ENCODE assay signal across 1 cellular context in the genomic region with DNA sequence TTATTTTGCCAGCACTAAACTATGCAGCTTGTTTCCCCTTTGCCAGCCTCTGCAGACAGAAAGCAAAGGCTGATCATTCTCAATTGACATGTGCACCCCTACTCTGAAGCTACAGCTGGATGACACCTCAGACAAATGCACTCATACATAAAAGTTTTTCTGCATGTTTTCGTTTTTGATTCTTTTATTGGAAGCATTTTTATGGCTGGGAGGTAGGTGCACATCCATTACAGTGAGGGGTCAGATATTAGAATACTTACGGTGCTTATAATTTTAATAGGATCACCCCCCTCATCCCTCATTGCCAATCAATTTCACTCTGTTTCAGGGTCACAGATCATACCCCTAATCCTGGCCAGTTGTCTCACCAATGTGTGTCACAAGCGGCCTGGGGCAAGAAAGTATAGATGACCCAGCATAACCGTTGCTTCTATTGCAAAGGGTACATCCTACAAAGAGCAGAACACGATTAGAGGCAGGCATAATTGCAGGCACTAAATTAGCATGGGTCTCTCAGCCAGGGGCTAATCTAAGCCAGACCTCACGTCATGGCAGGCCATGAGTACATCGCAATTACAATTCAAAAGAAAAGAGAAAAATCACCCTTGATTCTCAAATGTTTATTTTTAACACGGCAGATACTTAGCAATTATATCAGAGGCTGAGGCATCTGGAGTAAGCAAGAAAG.
TF ChIP-seq lines count a peak whose summit lies in the region.

No MANE protein-coding gene starts in this region.

TF ChIP-seq in A549, 52 proteins besides CTCF, POLR2A, EP300 and RAD21 (continued from another document):
- TF ChIP-seq, protein P1, sequence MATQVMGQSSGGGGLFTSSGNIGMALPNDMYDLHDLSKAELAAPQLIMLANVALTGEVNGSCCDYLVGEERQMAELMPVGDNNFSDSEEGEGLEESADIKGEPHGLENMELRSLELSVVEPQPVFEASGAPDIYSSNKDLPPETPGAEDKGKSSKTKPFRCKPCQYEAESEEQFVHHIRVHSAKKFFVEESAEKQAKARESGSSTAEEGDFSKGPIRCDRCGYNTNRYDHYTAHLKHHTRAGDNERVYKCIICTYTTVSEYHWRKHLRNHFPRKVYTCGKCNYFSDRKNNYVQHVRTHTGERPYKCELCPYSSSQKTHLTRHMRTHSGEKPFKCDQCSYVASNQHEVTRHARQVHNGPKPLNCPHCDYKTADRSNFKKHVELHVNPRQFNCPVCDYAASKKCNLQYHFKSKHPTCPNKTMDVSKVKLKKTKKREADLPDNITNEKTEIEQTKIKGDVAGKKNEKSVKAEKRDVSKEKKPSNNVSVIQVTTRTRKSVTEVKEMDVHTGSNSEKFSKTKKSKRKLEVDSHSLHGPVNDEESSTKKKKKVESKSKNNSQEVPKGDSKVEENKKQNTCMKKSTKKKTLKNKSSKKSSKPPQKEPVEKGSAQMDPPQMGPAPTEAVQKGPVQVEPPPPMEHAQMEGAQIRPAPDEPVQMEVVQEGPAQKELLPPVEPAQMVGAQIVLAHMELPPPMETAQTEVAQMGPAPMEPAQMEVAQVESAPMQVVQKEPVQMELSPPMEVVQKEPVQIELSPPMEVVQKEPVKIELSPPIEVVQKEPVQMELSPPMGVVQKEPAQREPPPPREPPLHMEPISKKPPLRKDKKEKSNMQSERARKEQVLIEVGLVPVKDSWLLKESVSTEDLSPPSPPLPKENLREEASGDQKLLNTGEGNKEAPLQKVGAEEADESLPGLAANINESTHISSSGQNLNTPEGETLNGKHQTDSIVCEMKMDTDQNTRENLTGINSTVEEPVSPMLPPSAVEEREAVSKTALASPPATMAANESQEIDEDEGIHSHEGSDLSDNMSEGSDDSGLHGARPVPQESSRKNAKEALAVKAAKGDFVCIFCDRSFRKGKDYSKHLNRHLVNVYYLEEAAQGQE (IDR thresholded peaks at IDR 0.05): no peak
- TF ChIP-seq RARB (CRISPR knock-in tag; IDR thresholded peaks at IDR 0.05) (no peak), MAFK (IDR thresholded peaks at IDR 0.05; ENCODE audit: partially characterized antibody) (no peak), HDAC2 (IDR thresholded peaks at IDR 0.05) (no peak), FOSL2 (IDR thresholded peaks at IDR 0.05) (no peak), FOSL2 (CRISPR knock-in tag; IDR thresholded peaks at IDR 0.05) (no peak), CHD4 (IDR thresholded peaks at IDR 0.05; ENCODE audit: borderline replicate concordance) (no peak), SMC3 (IDR thresholded peaks at IDR 0.05) (no peak), ZSCAN20 (CRISPR knock-in tag; IDR thresholded peaks at IDR 0.05) (no peak), RNF2 (IDR thresholded peaks at IDR 0.05; ENCODE audit: borderline replicate concordance, low read depth) (no peak), PHF8 (IDR thresholded peaks at IDR 0.05; ENCODE audit: borderline replicate concordance, low read depth) (no peak), ZC3H11A (IDR thresholded peaks at IDR 0.05) (no peak), KDM1A (IDR thresholded peaks at IDR 0.05; ENCODE audit: low read depth) (no peak), MAX (IDR thresholded peaks at IDR 0.05) (no peak)
- TF ChIP-seq, protein P2, sequence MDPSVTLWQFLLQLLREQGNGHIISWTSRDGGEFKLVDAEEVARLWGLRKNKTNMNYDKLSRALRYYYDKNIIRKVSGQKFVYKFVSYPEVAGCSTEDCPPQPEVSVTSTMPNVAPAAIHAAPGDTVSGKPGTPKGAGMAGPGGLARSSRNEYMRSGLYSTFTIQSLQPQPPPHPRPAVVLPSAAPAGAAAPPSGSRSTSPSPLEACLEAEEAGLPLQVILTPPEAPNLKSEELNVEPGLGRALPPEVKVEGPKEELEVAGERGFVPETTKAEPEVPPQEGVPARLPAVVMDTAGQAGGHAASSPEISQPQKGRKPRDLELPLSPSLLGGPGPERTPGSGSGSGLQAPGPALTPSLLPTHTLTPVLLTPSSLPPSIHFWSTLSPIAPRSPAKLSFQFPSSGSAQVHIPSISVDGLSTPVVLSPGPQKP (IDR thresholded peaks at IDR 0.05; ENCODE audit: low read depth, low read length): no peak
- TF ChIP-seq, protein P3, sequence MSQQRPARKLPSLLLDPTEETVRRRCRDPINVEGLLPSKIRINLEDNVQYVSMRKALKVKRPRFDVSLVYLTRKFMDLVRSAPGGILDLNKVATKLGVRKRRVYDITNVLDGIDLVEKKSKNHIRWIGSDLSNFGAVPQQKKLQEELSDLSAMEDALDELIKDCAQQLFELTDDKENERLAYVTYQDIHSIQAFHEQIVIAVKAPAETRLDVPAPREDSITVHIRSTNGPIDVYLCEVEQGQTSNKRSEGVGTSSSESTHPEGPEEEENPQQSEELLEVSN (IDR thresholded peaks at IDR 0.05; ENCODE audit: borderline replicate concordance, low read depth): no peak
- TF ChIP-seq, protein P4, sequence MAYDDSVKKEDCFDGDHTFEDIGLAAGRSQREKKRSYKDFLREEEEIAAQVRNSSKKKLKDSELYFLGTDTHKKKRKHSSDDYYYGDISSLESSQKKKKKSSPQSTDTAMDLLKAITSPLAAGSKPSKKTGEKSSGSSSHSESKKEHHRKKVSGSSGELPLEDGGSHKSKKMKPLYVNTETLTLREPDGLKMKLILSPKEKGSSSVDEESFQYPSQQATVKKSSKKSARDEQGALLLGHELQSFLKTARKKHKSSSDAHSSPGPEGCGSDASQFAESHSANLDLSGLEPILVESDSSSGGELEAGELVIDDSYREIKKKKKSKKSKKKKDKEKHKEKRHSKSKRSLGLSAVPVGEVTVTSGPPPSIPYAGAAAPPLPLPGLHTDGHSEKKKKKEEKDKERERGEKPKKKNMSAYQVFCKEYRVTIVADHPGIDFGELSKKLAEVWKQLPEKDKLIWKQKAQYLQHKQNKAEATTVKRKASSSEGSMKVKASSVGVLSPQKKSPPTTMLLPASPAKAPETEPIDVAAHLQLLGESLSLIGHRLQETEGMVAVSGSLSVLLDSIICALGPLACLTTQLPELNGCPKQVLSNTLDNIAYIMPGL (CRISPR knock-in tag; IDR thresholded peaks at IDR 0.05; ENCODE audit: borderline replicate concordance): no peak
